ENCODE assay signal across 1 cellular context in genomic region chr12:62575036-62575435, GRCh38.
TF ChIP-seq lines count a peak whose summit lies in the region.

No MANE protein-coding gene starts in this region.

TF ChIP-seq in K562, 482 proteins besides CTCF, POLR2A, EP300 and RAD21 (continued from another document):
- TF ChIP-seq ZBTB5 (IDR thresholded peaks at IDR 0.05) (no peak), KDM2B (CRISPR knock-in tag; IDR thresholded peaks at IDR 0.05) (no peak), E2F3 (CRISPR knock-in tag; IDR thresholded peaks at IDR 0.05) (no peak), THRB (CRISPR knock-in tag; conservative IDR thresholded peaks at IDR 0.05) (no peak), RCOR1 (IDR thresholded peaks at IDR 0.05; ENCODE audit: borderline replicate concordance in 1 of 2, low read depth in 2 of 2, low read length in 2 of 2) (no peak), TCF3 (CRISPR knock-in tag; IDR thresholded peaks at IDR 0.05) (no peak), SMAD2 (IDR thresholded peaks at IDR 0.05; ENCODE audit: low read depth, low read length) (no peak), ETV6 (IDR thresholded peaks at IDR 0.05; ENCODE audit: borderline replicate concordance in 1 of 2, low read depth in 2 of 2, low read length in 1 of 2) (no peak), ETV6 (CRISPR knock-in tag; IDR thresholded peaks at IDR 0.05; ENCODE audit: borderline replicate concordance) (no peak), MAZ (CRISPR knock-in tag; conservative IDR thresholded peaks at IDR 0.05 in 1 of 2, IDR thresholded peaks at IDR 0.05 in 1 of 2) (no peak), CHAMP1 (IDR thresholded peaks at IDR 0.05) (no peak), ZNF79 (CRISPR knock-in tag; IDR thresholded peaks at IDR 0.05; ENCODE audit: low read depth) (no peak), RBM34 (IDR thresholded peaks at IDR 0.05; ENCODE audit: borderline replicate concordance, insufficient read depth, low read length) (no peak), ZNF398 (CRISPR knock-in tag; IDR thresholded peaks at IDR 0.05) (no peak), ATF3 (IDR thresholded peaks at IDR 0.05) (no peak), ATF3 (CRISPR knock-in tag; conservative IDR thresholded peaks at IDR 0.05) (no peak), HMGN3 (IDR thresholded peaks at IDR 0.05; ENCODE audit: borderline replicate concordance, extremely low read depth, insufficient read length, low read depth, low read length) (no peak), TRIM24 (IDR thresholded peaks at IDR 0.05) (no peak)
